ENCODE assay signal across 8 cellular contexts in genomic region chr16:85524630-85525463, GRCh38.
A peak's percentile ranks its signal among the peaks of the same experiment; 100 is the strongest.
DNase-seq lines count a peak whose midpoint lies in the region; ATAC-seq and TF ChIP-seq lines count a peak whose summit lies in the region.

No MANE protein-coding gene starts in this region.

- H3K9ac ChIP-seq in NT2/D1 (ENCODE audit: insufficient read length, low read depth) = peak overlapping the region; percentile 72

- POLR2A ChIA-PET in HEK293T (lab: Yijun Ruan, JAX) = interaction anchor here (2.9 kb wide), 1 partner anchor 29 kb away, joined by 11 read pairs; no protein-coding TSS in a partner anchor

- DNase-seq in HEK293T (ENCODE audit: extremely low spot score) (peak; percentile 24), NT2/D1 (ENCODE audit: low read depth, low spot score) (no peak), fibroblast of peridontal ligament (ENCODE audit: extremely low read depth) (peak; percentile 47), sciatic nerve (ENCODE audit: low spot score) (peak; percentile 77), HT-29 (ENCODE audit: low spot score) (no peak), NCI-H2196 (lab: John Stamatoyannopoulos, UW; ENCODE audit: unreplicated experiment) (no peak), NCI-H510A treated with DMSO at 0.1 percent for 48 hours (lab: John Stamatoyannopoulos, UW) (no peak)

- H3K36me3 ChIP-seq in NT2/D1 (ENCODE audit: insufficient read depth, insufficient read length, low read length) = no peaks in the 10 kb centered on the region

- CTCF ChIA-PET in HEK293T (lab: Yijun Ruan, JAX) = no interaction called here

- no peaks in the 10 kb centered on the region for H3K27me3 ChIP-seq in NT2/D1 (ENCODE audit: insufficient read depth, insufficient read length)

- ATAC-seq in sciatic nerve = peak; percentile 42
- ATAC-seq in GM19035 (IDR thresholded peaks at IDR 0.05; ENCODE audit: unreplicated experiment) = no peak

- H3K9me3 ChIP-seq in NT2/D1 (ENCODE audit: insufficient read depth, low read length) = no peaks in the 10 kb centered on the region

- peaks cover 58% of the 10 kb centered on the region for H3K4me1 ChIP-seq in NT2/D1 (ENCODE audit: insufficient read depth, insufficient read length)

- no peak overlapping the region for H3K4me3 ChIP-seq in NT2/D1 (ENCODE audit: insufficient read length, low read depth)

- intact Hi-C loops in sciatic nerve (cut with DNase I) = no loop called here

TF ChIP-seq in HEK293T, 16 proteins besides CTCF, POLR2A, EP300 and RAD21:
- TF ChIP-seq SUZ12 (IDR thresholded peaks at IDR 0.05) (no peak), NFRKB (IDR thresholded peaks at IDR 0.05) (no peak), ZNF384 (IDR thresholded peaks at IDR 0.05) (no peak), PKNOX1 (IDR thresholded peaks at IDR 0.05) (no peak), LEF1 (IDR thresholded peaks at IDR 0.05; ENCODE audit: borderline replicate concordance) (no peak)

Comparison
In these comparisons a context has a peak if more than half of its experiments do, and no peak if none do; other contexts are left out.
1. DNase-seq: peak in HEK293T (single experiment), fibroblast of peridontal ligament (single experiment) and sciatic nerve (single experiment); none in NT2/D1 (single experiment), HT-29 (single experiment), NCI-H2196 (single experiment) and NCI-H510A treated with DMSO at 0.1 percent for 48 hours (single experiment).